ENCODE assay signal across 1 cellular context in the genomic region with DNA sequence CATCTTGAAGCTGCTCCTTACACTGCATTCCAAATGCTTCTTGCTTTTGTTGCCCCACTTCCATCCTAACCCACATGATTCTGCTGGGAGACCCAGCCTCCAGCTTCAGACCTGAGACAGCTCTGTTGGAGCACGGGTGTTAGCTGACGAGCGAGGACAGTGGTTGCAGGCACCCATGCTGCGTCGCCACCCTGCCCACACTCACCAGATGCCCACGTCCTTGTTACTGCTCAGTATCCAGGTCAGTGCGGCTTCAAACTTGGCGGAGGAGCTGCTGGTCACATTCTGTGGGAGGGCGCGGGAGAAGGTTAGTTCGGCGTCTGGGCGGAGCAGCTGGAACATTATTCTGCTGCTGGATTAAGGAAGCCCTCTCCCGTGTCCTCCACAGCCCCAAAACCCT.
TF ChIP-seq lines count a peak whose summit lies in the region.

No MANE protein-coding gene starts in this region.

TF ChIP-seq in GM12878, 131 proteins besides CTCF, POLR2A, EP300 and RAD21:
- no peak for TF ChIP-seq MYB (IDR thresholded peaks at IDR 0.05; ENCODE audit: borderline replicate concordance, low read depth, low read length)
- TF ChIP-seq ETV6 (conservative IDR thresholded peaks at IDR 0.05 in 1 of 2, IDR thresholded peaks at IDR 0.05 in 1 of 2; ENCODE audit: borderline replicate concordance in 1 of 2, low read depth in 1 of 2), result no peak
- no peak for TF ChIP-seq SMAD5 (IDR thresholded peaks at IDR 0.05; ENCODE audit: low read depth)
- TF ChIP-seq, protein P1, sequence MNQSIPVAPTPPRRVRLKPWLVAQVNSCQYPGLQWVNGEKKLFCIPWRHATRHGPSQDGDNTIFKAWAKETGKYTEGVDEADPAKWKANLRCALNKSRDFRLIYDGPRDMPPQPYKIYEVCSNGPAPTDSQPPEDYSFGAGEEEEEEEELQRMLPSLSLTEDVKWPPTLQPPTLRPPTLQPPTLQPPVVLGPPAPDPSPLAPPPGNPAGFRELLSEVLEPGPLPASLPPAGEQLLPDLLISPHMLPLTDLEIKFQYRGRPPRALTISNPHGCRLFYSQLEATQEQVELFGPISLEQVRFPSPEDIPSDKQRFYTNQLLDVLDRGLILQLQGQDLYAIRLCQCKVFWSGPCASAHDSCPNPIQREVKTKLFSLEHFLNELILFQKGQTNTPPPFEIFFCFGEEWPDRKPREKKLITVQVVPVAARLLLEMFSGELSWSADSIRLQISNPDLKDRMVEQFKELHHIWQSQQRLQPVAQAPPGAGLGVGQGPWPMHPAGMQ (IDR thresholded peaks at IDR 0.05; ENCODE audit: borderline replicate concordance), result no peak
- no peak for TF ChIP-seq ZNF274 (IDR thresholded peaks at IDR 0.05; ENCODE audit: insufficient read depth, insufficient read length)
- no peak for TF ChIP-seq SIX5 (IDR thresholded peaks at IDR 0.05; ENCODE audit: low read depth, low read length, severe bottlenecking)
- TF ChIP-seq, protein P2, sequence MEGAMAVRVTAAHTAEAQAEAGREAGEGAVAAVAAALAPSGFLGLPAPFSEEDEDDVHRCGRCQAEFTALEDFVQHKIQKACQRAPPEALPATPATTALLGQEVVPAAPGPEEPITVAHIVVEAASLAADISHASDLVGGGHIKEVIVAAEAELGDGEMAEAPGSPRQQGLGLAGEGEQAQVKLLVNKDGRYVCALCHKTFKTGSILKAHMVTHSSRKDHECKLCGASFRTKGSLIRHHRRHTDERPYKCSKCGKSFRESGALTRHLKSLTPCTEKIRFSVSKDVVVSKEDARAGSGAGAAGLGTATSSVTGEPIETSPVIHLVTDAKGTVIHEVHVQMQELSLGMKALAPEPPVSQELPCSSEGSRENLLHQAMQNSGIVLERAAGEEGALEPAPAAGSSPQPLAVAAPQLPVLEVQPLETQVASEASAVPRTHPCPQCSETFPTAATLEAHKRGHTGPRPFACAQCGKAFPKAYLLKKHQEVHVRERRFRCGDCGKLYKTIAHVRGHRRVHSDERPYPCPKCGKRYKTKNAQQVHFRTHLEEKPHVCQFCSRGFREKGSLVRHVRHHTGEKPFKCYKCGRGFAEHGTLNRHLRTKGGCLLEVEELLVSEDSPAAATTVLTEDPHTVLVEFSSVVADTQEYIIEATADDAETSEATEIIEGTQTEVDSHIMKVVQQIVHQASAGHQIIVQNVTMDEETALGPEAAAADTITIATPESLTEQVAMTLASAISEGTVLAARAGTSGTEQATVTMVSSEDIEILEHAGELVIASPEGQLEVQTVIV (IDR thresholded peaks at IDR 0.05; ENCODE audit: borderline replicate concordance, partially characterized antibody), result no peak
- no peak for TF ChIP-seq YY1 (IDR thresholded peaks at IDR 0.05; ENCODE audit: low read depth, low read length)
TF ChIP-seq in GM12878: peak in this region for 0.
